1 cellular context compared by ENCODE assay signal in genomic region chr19:52007805-52008557, GRCh38.
TF ChIP-seq lines count a peak whose summit lies in the region.

Gene ZNF615, minus strand, starts transcription at chr19:52008211. Its CDS starts 4,500 bp downstream, at chr19:52003711.

TF ChIP-seq in HepG2, 621 proteins besides CTCF, POLR2A, EP300 and RAD21 (continued from another document and continues in another):
- TF ChIP-seq, protein P1, sequence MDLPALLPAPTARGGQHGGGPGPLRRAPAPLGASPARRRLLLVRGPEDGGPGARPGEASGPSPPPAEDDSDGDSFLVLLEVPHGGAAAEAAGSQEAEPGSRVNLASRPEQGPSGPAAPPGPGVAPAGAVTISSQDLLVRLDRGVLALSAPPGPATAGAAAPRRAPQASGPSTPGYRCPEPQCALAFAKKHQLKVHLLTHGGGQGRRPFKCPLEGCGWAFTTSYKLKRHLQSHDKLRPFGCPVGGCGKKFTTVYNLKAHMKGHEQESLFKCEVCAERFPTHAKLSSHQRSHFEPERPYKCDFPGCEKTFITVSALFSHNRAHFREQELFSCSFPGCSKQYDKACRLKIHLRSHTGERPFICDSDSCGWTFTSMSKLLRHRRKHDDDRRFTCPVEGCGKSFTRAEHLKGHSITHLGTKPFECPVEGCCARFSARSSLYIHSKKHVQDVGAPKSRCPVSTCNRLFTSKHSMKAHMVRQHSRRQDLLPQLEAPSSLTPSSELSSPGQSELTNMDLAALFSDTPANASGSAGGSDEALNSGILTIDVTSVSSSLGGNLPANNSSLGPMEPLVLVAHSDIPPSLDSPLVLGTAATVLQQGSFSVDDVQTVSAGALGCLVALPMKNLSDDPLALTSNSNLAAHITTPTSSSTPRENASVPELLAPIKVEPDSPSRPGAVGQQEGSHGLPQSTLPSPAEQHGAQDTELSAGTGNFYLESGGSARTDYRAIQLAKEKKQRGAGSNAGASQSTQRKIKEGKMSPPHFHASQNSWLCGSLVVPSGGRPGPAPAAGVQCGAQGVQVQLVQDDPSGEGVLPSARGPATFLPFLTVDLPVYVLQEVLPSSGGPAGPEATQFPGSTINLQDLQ (CRISPR knock-in tag; IDR thresholded peaks at IDR 0.05): no peak
- TF ChIP-seq ZNF44 (CRISPR knock-in tag; IDR thresholded peaks at IDR 0.05): no peak
- no peak for TF ChIP-seq ZBTB46 (CRISPR knock-in tag; IDR thresholded peaks at IDR 0.05; ENCODE audit: borderline replicate concordance)
- no peak for TF ChIP-seq ZSCAN30 (CRISPR knock-in tag; IDR thresholded peaks at IDR 0.05)
- peak; percentile 30; the same call in 1 of the 2 replicates for TF ChIP-seq ZBTB26 (CRISPR knock-in tag; IDR thresholded peaks at IDR 0.05; ENCODE audit: borderline replicate concordance)
- TF ChIP-seq ZNF720 (CRISPR knock-in tag; IDR thresholded peaks at IDR 0.05): no peak
- TF ChIP-seq, protein P2, sequence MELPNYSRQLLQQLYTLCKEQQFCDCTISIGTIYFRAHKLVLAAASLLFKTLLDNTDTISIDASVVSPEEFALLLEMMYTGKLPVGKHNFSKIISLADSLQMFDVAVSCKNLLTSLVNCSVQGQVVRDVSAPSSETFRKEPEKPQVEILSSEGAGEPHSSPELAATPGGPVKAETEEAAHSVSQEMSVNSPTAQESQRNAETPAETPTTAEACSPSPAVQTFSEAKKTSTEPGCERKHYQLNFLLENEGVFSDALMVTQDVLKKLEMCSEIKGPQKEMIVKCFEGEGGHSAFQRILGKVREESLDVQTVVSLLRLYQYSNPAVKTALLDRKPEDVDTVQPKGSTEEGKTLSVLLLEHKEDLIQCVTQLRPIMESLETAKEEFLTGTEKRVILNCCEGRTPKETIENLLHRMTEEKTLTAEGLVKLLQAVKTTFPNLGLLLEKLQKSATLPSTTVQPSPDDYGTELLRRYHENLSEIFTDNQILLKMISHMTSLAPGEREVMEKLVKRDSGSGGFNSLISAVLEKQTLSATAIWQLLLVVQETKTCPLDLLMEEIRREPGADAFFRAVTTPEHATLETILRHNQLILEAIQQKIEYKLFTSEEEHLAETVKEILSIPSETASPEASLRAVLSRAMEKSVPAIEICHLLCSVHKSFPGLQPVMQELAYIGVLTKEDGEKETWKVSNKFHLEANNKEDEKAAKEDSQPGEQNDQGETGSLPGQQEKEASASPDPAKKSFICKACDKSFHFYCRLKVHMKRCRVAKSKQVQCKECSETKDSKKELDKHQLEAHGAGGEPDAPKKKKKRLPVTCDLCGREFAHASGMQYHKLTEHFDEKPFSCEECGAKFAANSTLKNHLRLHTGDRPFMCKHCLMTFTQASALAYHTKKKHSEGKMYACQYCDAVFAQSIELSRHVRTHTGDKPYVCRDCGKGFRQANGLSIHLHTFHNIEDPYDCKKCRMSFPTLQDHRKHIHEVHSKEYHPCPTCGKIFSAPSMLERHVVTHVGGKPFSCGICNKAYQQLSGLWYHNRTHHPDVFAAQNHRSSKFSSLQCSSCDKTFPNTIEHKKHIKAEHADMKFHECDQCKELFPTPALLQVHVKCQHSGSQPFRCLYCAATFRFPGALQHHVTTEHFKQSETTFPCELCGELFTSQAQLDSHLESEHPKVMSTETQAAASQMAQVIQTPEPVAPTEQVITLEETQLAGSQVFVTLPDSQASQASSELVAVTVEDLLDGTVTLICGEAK (IDR thresholded peaks at IDR 0.05): no peak
- TF ChIP-seq, protein P2 (CRISPR knock-in tag; IDR thresholded peaks at IDR 0.05): peak; percentile 39; the same call in 1 of the 2 replicates
- TF ChIP-seq EEA1 (CRISPR knock-in tag; IDR thresholded peaks at IDR 0.05; ENCODE audit: borderline replicate concordance): no peak
- 0 out of 2 replicates have a peak, but pooled peaks have one; percentile 60 for TF ChIP-seq BRF2 (CRISPR knock-in tag; IDR thresholded peaks at IDR 0.05)
- TF ChIP-seq FOSL1 (CRISPR knock-in tag; IDR thresholded peaks at IDR 0.05; ENCODE audit: borderline replicate concordance): no peak
- TF ChIP-seq CBX2 (IDR thresholded peaks at IDR 0.05; ENCODE audit: low read depth, low read length): no peak
- no peak for TF ChIP-seq CBX2 (CRISPR knock-in tag; IDR thresholded peaks at IDR 0.05; ENCODE audit: low read depth)
- TF ChIP-seq, protein P3, sequence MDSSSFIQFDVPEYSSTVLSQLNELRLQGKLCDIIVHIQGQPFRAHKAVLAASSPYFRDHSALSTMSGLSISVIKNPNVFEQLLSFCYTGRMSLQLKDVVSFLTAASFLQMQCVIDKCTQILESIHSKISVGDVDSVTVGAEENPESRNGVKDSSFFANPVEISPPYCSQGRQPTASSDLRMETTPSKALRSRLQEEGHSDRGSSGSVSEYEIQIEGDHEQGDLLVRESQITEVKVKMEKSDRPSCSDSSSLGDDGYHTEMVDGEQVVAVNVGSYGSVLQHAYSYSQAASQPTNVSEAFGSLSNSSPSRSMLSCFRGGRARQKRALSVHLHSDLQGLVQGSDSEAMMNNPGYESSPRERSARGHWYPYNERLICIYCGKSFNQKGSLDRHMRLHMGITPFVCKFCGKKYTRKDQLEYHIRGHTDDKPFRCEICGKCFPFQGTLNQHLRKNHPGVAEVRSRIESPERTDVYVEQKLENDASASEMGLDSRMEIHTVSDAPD (CRISPR knock-in tag; IDR thresholded peaks at IDR 0.05): 0 out of 2 replicates have a peak, but pooled peaks have one; percentile 71
- no peak for TF ChIP-seq ZBTB8A (CRISPR knock-in tag; IDR thresholded peaks at IDR 0.05; ENCODE audit: borderline replicate concordance, low read depth)
- peak; percentile 72; the same call in 1 of the 2 replicates for TF ChIP-seq YEATS4 (CRISPR knock-in tag; IDR thresholded peaks at IDR 0.05; ENCODE audit: borderline replicate concordance)
- no peak for TF ChIP-seq LRRFIP1 (CRISPR knock-in tag; conservative IDR thresholded peaks at IDR 0.05)
- TF ChIP-seq, protein P4, sequence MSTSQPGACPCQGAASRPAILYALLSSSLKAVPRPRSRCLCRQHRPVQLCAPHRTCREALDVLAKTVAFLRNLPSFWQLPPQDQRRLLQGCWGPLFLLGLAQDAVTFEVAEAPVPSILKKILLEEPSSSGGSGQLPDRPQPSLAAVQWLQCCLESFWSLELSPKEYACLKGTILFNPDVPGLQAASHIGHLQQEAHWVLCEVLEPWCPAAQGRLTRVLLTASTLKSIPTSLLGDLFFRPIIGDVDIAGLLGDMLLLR (CRISPR knock-in tag; IDR thresholded peaks at IDR 0.05): 0 out of 2 replicates have a peak, but pooled peaks have one; percentile 45
- no peak for TF ChIP-seq SP140L (CRISPR knock-in tag; IDR thresholded peaks at IDR 0.05; ENCODE audit: borderline replicate concordance)
- TF ChIP-seq ZNF678 (CRISPR knock-in tag; IDR thresholded peaks at IDR 0.05): no peak
- TF ChIP-seq ZNF749 (CRISPR knock-in tag; IDR thresholded peaks at IDR 0.05; ENCODE audit: borderline replicate concordance): no peak; the same call in 1 of the 2 replicates
- TF ChIP-seq ZNF556 (CRISPR knock-in tag; IDR thresholded peaks at IDR 0.05; ENCODE audit: borderline replicate concordance): peak; percentile 91
- TF ChIP-seq ARNT (IDR thresholded peaks at IDR 0.05): no peak
